Comparison of ENCODE assay signal across 1 cellular context in the genomic region with DNA sequence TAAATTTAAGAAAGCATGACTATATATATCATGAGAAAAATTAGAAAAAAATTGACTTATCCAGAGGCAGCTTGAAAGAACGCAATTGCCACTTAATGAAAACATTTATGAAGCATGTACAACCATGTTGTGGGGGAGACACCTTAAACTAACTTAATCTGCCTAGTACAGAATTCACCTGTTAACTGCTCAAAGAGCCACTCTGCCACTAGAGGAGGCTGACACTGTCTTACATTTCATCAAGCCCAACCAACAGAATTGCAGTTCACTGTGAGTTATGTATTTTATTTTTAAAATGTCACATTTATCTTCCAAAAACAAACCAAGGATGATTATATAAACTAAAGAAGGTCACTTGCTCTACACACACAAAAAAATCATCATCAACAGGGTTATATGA.
TF ChIP-seq lines count a peak whose summit lies in the region.

No MANE protein-coding gene starts in this region.

TF ChIP-seq in HEK293, 187 proteins besides CTCF, POLR2A, EP300 and RAD21:
- TF ChIP-seq ZNF449 (tag by site-specific recombination; IDR thresholded peaks at IDR 0.05), result peak; percentile 46; the same call in 1 of the 2 replicates
- TF ChIP-seq SCRT2 (tag by site-specific recombination; IDR thresholded peaks at IDR 0.05), result 0 out of 2 replicates have a peak, but pooled peaks have one; percentile 19
- no peak for TF ChIP-seq PRDM10 (tag by site-specific recombination; IDR thresholded peaks at IDR 0.05)
